In the genomic region with DNA sequence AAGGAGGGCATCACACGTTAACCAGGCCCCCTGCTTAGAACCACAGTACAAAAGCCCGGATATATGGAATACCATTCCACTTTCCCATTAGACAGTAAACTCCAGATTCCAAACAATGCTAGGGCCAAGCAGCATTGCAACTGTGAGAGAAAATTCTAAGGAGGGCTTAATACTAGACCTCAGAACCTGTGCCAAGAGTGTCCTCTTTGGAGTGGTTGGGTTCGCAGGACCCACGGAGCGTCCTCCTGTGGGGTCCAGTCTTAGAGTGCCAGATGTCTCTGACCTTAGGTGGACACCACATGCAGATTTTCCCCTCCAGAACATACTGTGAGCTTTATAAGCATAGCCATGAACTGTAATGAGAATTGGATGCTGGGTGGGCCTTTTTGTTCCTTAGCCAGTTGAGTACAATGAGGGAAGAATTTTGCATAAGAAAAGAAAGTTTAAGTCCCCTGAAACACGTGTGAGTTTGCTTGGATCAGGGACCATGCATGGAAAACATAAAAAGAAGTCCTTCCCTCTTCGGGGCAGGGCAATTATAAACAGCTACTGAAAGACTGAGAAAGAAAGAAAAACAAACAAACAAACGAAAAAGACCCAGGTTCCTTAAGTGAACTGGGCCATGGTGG, we compare ENCODE assay signal across 20 cellular contexts.
DNase-seq lines count a peak whose midpoint lies in the region; ATAC-seq and TF ChIP-seq lines count a peak whose summit lies in the region.
"Had no signal": no experiment of that assay in that cellular context is flagged by ENCODE, and none has a peak within 500 bp of the region (broad histone marks: within the 10 kb centered on the region; RNA-seq: fewer than 3 reads in every experiment).

No MANE protein-coding gene starts in this region.

- no peak overlapping the region for H2AK5ac ChIP-seq in mesendoderm (ENCODE audit: low read length)

- H3K9me3 Mint-ChIP-seq in endodermal cell: peaks cover 9% of the 10 kb centered on the region
- no peaks in the 10 kb centered on the region for H3K9me3 Mint-ChIP-seq in activated CD8-positive, alpha-beta T cell treated with anti-CD3 and anti-CD28 coated beads, Interleukin-2, amount 10 ng/mL, durations not matched to agents 7 days and 5 days (ENCODE audit: insufficient read depth)

- H3K27me3 Mint-ChIP-seq in endodermal cell (ENCODE audit: insufficient read depth): no peaks in the 10 kb centered on the region
- H3K27me3 Mint-ChIP-seq in activated CD8-positive, alpha-beta T cell treated with anti-CD3 and anti-CD28 coated beads, Interleukin-2, amount 10 ng/mL, durations not matched to agents 7 days and 5 days (ENCODE audit: low read depth): no peaks in the 10 kb centered on the region
- H3K27me3 Mint-ChIP-seq: CD4-positive, CD25-positive, alpha-beta regulatory T cell; IgD-negative memory B cell had no signal

- DNase-seq in ELF-1 (ENCODE audit: low read depth, low spot score) (peak; percentile 45), endodermal cell (no peak), mesendoderm (no peak)
- no peak for DNase-seq in stimulated activated naive CD4-positive, alpha-beta T cell treated with Interleukin-2 at 50 U/mL for 16 hours (lab: John Stamatoyannopoulos, UW)
- no peak for DNase-seq in activated CD8-positive, alpha-beta T cell treated with anti-CD3 and anti-CD28 coated beads, Interleukin-2, amount 10 ng/mL, durations not matched to agents 7 days and 5 days
- DNase-seq in activated naive CD4-positive, alpha-beta T cell treated with anti-CD3 and anti-CD28 coated beads, Interleukin-2, amount 50 U/mL, for 16 hours: no peak
- DNase-seq: CD4-positive, CD25-positive, alpha-beta regulatory T cell; DMS79; GM23248; NCI-H1417 treated with DMSO at 0.1 percent for 48 hours; NCI-H187; NCI-H446; NCI-H526; PC-9; RPMI8226; SHP77 had no signal

- no peak overlapping the region for H4K5ac ChIP-seq in mesendoderm (ENCODE audit: low read length)

- H3K4me3 Mint-ChIP-seq in endodermal cell: no peak overlapping the region
- H3K4me3 Mint-ChIP-seq in activated CD8-positive, alpha-beta T cell treated with anti-CD3 and anti-CD28 coated beads, Interleukin-2, amount 10 ng/mL, durations not matched to agents 7 days and 5 days: no peak overlapping the region
- H3K4me3 Mint-ChIP-seq: CD4-positive, CD25-positive, alpha-beta regulatory T cell; IgD-negative memory B cell had no signal

- H3K4me3 ChIP-seq in HUES6 (ENCODE audit: low read depth, low read length): no peak overlapping the region
- no peak overlapping the region for H3K4me3 ChIP-seq in endodermal cell (ENCODE audit: low read length)
- H3K4me3 ChIP-seq in mesendoderm (ENCODE audit: low read length): no peak overlapping the region
- H3K4me3 ChIP-seq: GM23248, PC-9 had no signal

- H3K79me2 ChIP-seq in mesendoderm (ENCODE audit: control insufficient read depth, insufficient read depth, low read length): no peaks in the 10 kb centered on the region

- H3K36me3 ChIP-seq in HUES6 (ENCODE audit: control insufficient read depth, insufficient read depth, low read length) (no peaks in the 10 kb centered on the region), endodermal cell (ENCODE audit: control insufficient read depth, insufficient read depth, low read length) (no peaks in the 10 kb centered on the region), mesendoderm (ENCODE audit: control insufficient read depth, insufficient read depth, low read length) (no peaks in the 10 kb centered on the region)

- POLR2A ChIA-PET in activated CD8-positive, alpha-beta T cell treated with anti-CD3 and anti-CD28 coated beads, Interleukin-2, amount 10 ng/mL, durations not matched to agents 7 days and 5 days (lab: Charles Lee): no interaction called here

- peaks cover 8% of the 10 kb centered on the region for H3K36me3 Mint-ChIP-seq in endodermal cell (ENCODE audit: low read depth)
- H3K36me3 Mint-ChIP-seq in activated CD8-positive, alpha-beta T cell treated with anti-CD3 and anti-CD28 coated beads, Interleukin-2, amount 10 ng/mL, durations not matched to agents 7 days and 5 days (ENCODE audit: low read depth): no peaks in the 10 kb centered on the region
- H3K36me3 Mint-ChIP-seq: CD4-positive, CD25-positive, alpha-beta regulatory T cell had no signal

- peak overlapping the region; percentile 97 for H2BK5ac ChIP-seq in mesendoderm (ENCODE audit: low read length)

- H3K4me1 ChIP-seq in HUES6 (ENCODE audit: control insufficient read depth, insufficient read depth, low read length): peaks cover 20% of the 10 kb centered on the region
- H3K4me1 ChIP-seq in endodermal cell (ENCODE audit: control insufficient read depth, insufficient read depth, low read length): peaks cover 9% of the 10 kb centered on the region
- no peaks in the 10 kb centered on the region for H3K4me1 ChIP-seq in mesendoderm (ENCODE audit: control insufficient read depth, low read depth, low read length)

- peaks cover 47% of the 10 kb centered on the region for H3K4me1 Mint-ChIP-seq in endodermal cell
- H3K4me1 Mint-ChIP-seq in activated CD8-positive, alpha-beta T cell treated with anti-CD3 and anti-CD28 coated beads, Interleukin-2, amount 10 ng/mL, durations not matched to agents 7 days and 5 days (ENCODE audit: low read depth): no peaks in the 10 kb centered on the region
- H3K4me1 Mint-ChIP-seq: CD4-positive, CD25-positive, alpha-beta regulatory T cell; IgD-negative memory B cell had no signal

- H2BK120ac ChIP-seq in mesendoderm (ENCODE audit: low read depth, low read length): peak overlapping the region; percentile 46

- H3K27me3 ChIP-seq in HUES6 (ENCODE audit: control insufficient read depth, insufficient read depth, low read length) (no peaks in the 10 kb centered on the region), endodermal cell (ENCODE audit: control insufficient read depth, insufficient read depth, low read length, poor library complexity, severe bottlenecking) (no peaks in the 10 kb centered on the region), mesendoderm (ENCODE audit: insufficient read depth, low read length, poor library complexity) (no peaks in the 10 kb centered on the region)

- ATAC-seq in GM21526 (IDR thresholded peaks at IDR 0.05; ENCODE audit: low FRiP score, unreplicated experiment): no peak
- ATAC-seq in activated CD8-positive, alpha-beta T cell treated with anti-CD3 and anti-CD28 coated beads, Interleukin-2, amount 10 ng/mL, durations not matched to agents 7 days and 5 days: no peak

- H4K8ac ChIP-seq in mesendoderm (ENCODE audit: low read depth, low read length): peak overlapping the region; percentile 70

- H2BK15ac ChIP-seq in mesendoderm (replicated peaks; ENCODE audit: low read depth): peak overlapping the region; percentile 86

- H3K23ac ChIP-seq in mesendoderm (ENCODE audit: low read length): no peak overlapping the region

- no peak overlapping the region for H3K4me2 ChIP-seq in mesendoderm (ENCODE audit: low read length)
- H3K4me2 ChIP-seq: PC-9 had no signal

- H3K27ac ChIP-seq in HUES6 (ENCODE audit: low read depth, low read length): peak overlapping the region; percentile 29; the same call in 1 of the 2 replicates
- H3K27ac ChIP-seq in endodermal cell (ENCODE audit: low read depth, low read length): no peak overlapping the region
- peak overlapping the region; percentile 70 for H3K27ac ChIP-seq in mesendoderm (ENCODE audit: low read depth, low read length)
- H3K27ac ChIP-seq: GM23248, HL-60, PC-9 had no signal

- H3K79me1 ChIP-seq in mesendoderm (ENCODE audit: low read length): no peaks in the 10 kb centered on the region

- peaks cover 21% of the 10 kb centered on the region for H3K9me3 ChIP-seq in HUES6 (ENCODE audit: control insufficient read depth, insufficient read depth, low read depth, low read length)
- peaks cover 21% of the 10 kb centered on the region for H3K9me3 ChIP-seq in endodermal cell (ENCODE audit: control insufficient read depth, low read length)

- H3K9ac ChIP-seq in HUES6 (ENCODE audit: low read length): no peak overlapping the region
- H3K9ac ChIP-seq in endodermal cell (ENCODE audit: extremely low read depth, low read length, poor library complexity, severe bottlenecking): no peak overlapping the region
- no peak overlapping the region for H3K9ac ChIP-seq in mesendoderm (ENCODE audit: low read length)
- H3K9ac ChIP-seq: GM23248 had no signal

- H3K4ac ChIP-seq in mesendoderm (ENCODE audit: low read depth, low read length): peak overlapping the region; percentile 95

- H3K56ac ChIP-seq in mesendoderm (ENCODE audit: low read length): peak overlapping the region; percentile 45

- H3K18ac ChIP-seq in mesendoderm (ENCODE audit: low read length): peak overlapping the region; percentile 99

- H3K27ac Mint-ChIP-seq in endodermal cell: peak overlapping the region; percentile 81
- no peak overlapping the region for H3K27ac Mint-ChIP-seq in activated CD8-positive, alpha-beta T cell treated with anti-CD3 and anti-CD28 coated beads, Interleukin-2, amount 10 ng/mL, durations not matched to agents 7 days and 5 days
- H3K27ac Mint-ChIP-seq: CD4-positive, CD25-positive, alpha-beta regulatory T cell; IgD-negative memory B cell had no signal

- WGBS in endodermal cell (ENCODE audit: insufficient coverage in 1 of 2, insufficient read length in 1 of 2), 2 experiments: 38 to 53% methylated on average over 3 to 8 of the region's 8 CpGs
- WGBS in mesendoderm (ENCODE audit: extremely low coverage, insufficient coverage, low lambda C conversion rate): no CpG with 5 or more reads among the region's 8 CpGs

- TF ChIP-seq CTCF in endodermal cell (conservative IDR thresholded peaks at IDR 0.05): no peak

- CTCF ChIA-PET in activated CD8-positive, alpha-beta T cell treated with anti-CD3 and anti-CD28 coated beads, Interleukin-2, amount 10 ng/mL, durations not matched to agents 7 days and 5 days (lab: Charles Lee): no interaction called here
